In genomic region chr6:136823128-136823660, GRCh38 we compare ENCODE assay signal across 8 cellular contexts. TPM values are rescaled to one million over a fixed set of nuclear protein-coding genes. Genes with fewer than 3 reads are reported as not detected.
A peak's percentile ranks its signal among the peaks of the same experiment; 100 is the strongest.
DNase-seq lines count a peak whose midpoint lies in the region; ATAC-seq and TF ChIP-seq lines count a peak whose summit lies in the region.

No MANE protein-coding gene starts in this region.

- H3K4me1 Mint-ChIP-seq in central memory CD8-positive, alpha-beta T cell = peaks cover 42% of the 10 kb centered on the region

- peak overlapping the region; percentile 39 for H2AFZ ChIP-seq in ACC112 (ENCODE audit: low read length, unreplicated experiment)

- H3K36me3 ChIP-seq in ACC112 (ENCODE audit: insufficient read depth, low read length) = no peaks in the 10 kb centered on the region
- H3K36me3 ChIP-seq in KOPT-K1 (ENCODE audit: insufficient read depth, low read length) = peaks cover 14% of the 10 kb centered on the region
- H3K36me3 ChIP-seq in mucosa of stomach (ENCODE audit: control insufficient read depth, insufficient read depth, low read length) = no peaks in the 10 kb centered on the region

- peak overlapping the region; percentile 95 for H3K27ac Mint-ChIP-seq in central memory CD8-positive, alpha-beta T cell (ENCODE audit: low read depth)

- H3K9me3 Mint-ChIP-seq in central memory CD8-positive, alpha-beta T cell = no peaks in the 10 kb centered on the region

- peak overlapping the region; percentile 90 for H3K4me3 Mint-ChIP-seq in central memory CD8-positive, alpha-beta T cell

- peaks cover 22% of the 10 kb centered on the region for H3K36me3 Mint-ChIP-seq in central memory CD8-positive, alpha-beta T cell (ENCODE audit: insufficient read depth)

- H3K27ac ChIP-seq in ACC112 (ENCODE audit: low read depth, low read length) = peak overlapping the region; percentile 68; the same call in 1 of the 2 replicates
- peak overlapping the region; percentile 70 for H3K27ac ChIP-seq in KOPT-K1 (ENCODE audit: low read depth, low read length, poor library complexity, severe bottlenecking)

- TF ChIP-seq CTCF in omental fat pad (IDR thresholded peaks at IDR 0.05) = no peak

- ATAC-seq in central memory CD8-positive, alpha-beta T cell (replicated peaks; ENCODE audit: extremely low read depth, poor library complexity, severe bottlenecking) = no peak
- ATAC-seq in HG02798 (IDR thresholded peaks at IDR 0.05; ENCODE audit: poor library complexity, unreplicated experiment) = no peak
- ATAC-seq in omental fat pad (ENCODE audit: low FRiP score) = no peak
- ATAC-seq in HG03460 (IDR thresholded peaks at IDR 0.05; ENCODE audit: unreplicated experiment) = no peak

- H3K27me3 ChIP-seq in ACC112 (ENCODE audit: insufficient read depth, low read length) (no peaks in the 10 kb centered on the region), mucosa of stomach (ENCODE audit: control insufficient read depth, insufficient read depth, low read length) (no peaks in the 10 kb centered on the region)

- H3K27me3 Mint-ChIP-seq in central memory CD8-positive, alpha-beta T cell = peaks cover 6% of the 10 kb centered on the region

- no peaks in the 10 kb centered on the region for H3K9me3 ChIP-seq in KOPT-K1 (ENCODE audit: insufficient read depth, low read length, poor library complexity, severe bottlenecking)
- no peaks in the 10 kb centered on the region for H3K9me3 ChIP-seq in mucosa of stomach (ENCODE audit: control insufficient read depth, low read length)

- no peaks in the 10 kb centered on the region for H3K79me2 ChIP-seq in ACC112 (ENCODE audit: control insufficient read depth, insufficient read depth, low read length, unreplicated experiment)

- H3K4me3 ChIP-seq in ACC112 (ENCODE audit: low read depth, low read length) (peak overlapping the region; percentile 80), mucosa of stomach (ENCODE audit: low read length) (peak overlapping the region; percentile 52)

- peak overlapping the region; percentile 69 for H3K9ac ChIP-seq in mucosa of stomach (ENCODE audit: low read length)

- peaks cover 4% of the 10 kb centered on the region for H3K4me1 ChIP-seq in ACC112 (ENCODE audit: control insufficient read depth, insufficient read depth, low read length, unreplicated experiment)
- peaks cover 4% of the 10 kb centered on the region for H3K4me1 ChIP-seq in mucosa of stomach (ENCODE audit: control insufficient read depth, insufficient read depth, low read length)

- no peak for DNase-seq in central memory CD8-positive, alpha-beta T cell (ENCODE audit: low spot score in 2 of 2)
- no peak for DNase-seq in pons (ENCODE audit: low spot score)
- no peak for DNase-seq in omental fat pad (ENCODE audit: low spot score)

RNA-seq across cellular contexts. Expression of gene PEX7, which starts 0.8 kb away (rescaled TPM):
- total RNA-seq in omental fat pad = 1 to 10 TPM; 4.7 to 9.7 (median 6.9) TPM

RNA-seq across cellular contexts. Expression of gene MAP3K5, which starts 30.9 kb away (rescaled TPM):
- 10 to 100 TPM; 31.4 to 53.0 (median 47.2) TPM for total RNA-seq in omental fat pad
